8 cellular contexts compared by ENCODE assay signal in genomic region chr9:105425817-105426433, GRCh38. TPM values are rescaled to one million over a fixed set of nuclear protein-coding genes. Genes with fewer than 3 reads are reported as not detected.
DNase-seq lines count a peak whose midpoint lies in the region; ATAC-seq, FAIRE-seq and TF ChIP-seq lines count a peak whose summit lies in the region.

No MANE protein-coding gene starts in this region.

- no peaks in the 10 kb centered on the region for H3K27me3 Mint-ChIP-seq in astrocyte (ENCODE audit: low read depth, unreplicated experiment)
- peaks cover 10% of the 10 kb centered on the region for H3K27me3 Mint-ChIP-seq in activated T-helper 2 cell treated with anti-CD3 and anti-CD28 coated beads, Interferon-gamma antibody, Interleukin-2, Interleukin-4, amounts not matched to agents 10 μg/mL and 5 μg/mL and 100 μg/mL, durations not matched to agents 14 hours and 24 hours and 36 hours (ENCODE audit: low read depth)
- H3K27me3 Mint-ChIP-seq in CD8-positive, alpha-beta memory T cell = peaks cover 7 to 11% of the 10 kb centered on the region in 2 donors

- H3K9me3 ChIP-seq in astrocyte (ENCODE audit: insufficient read depth, low read depth, low read length) = no peaks in the 10 kb centered on the region
- no peaks in the 10 kb centered on the region for H3K9me3 ChIP-seq in mucosa of descending colon
- H3K9me3 ChIP-seq in CD8-positive, alpha-beta memory T cell (ENCODE audit: low read length) = no peaks in the 10 kb centered on the region

- H3K27ac Mint-ChIP-seq in astrocyte (ENCODE audit: unreplicated experiment) = no peak overlapping the region
- H3K27ac Mint-ChIP-seq in activated T-helper 2 cell treated with anti-CD3 and anti-CD28 coated beads, Interferon-gamma antibody, Interleukin-2, Interleukin-4, amounts not matched to agents 10 μg/mL and 5 μg/mL and 100 μg/mL, durations not matched to agents 14 hours and 24 hours and 36 hours = no peak overlapping the region
- no peak overlapping the region for H3K27ac Mint-ChIP-seq in CD8-positive, alpha-beta memory T cell

- no peaks in the 10 kb centered on the region for H3K36me3 Mint-ChIP-seq in astrocyte (ENCODE audit: low read depth, unreplicated experiment)
- no peaks in the 10 kb centered on the region for H3K36me3 Mint-ChIP-seq in activated T-helper 2 cell treated with anti-CD3 and anti-CD28 coated beads, Interferon-gamma antibody, Interleukin-2, Interleukin-4, amounts not matched to agents 10 μg/mL and 5 μg/mL and 100 μg/mL, durations not matched to agents 14 hours and 24 hours and 36 hours (ENCODE audit: low read depth)
- no peaks in the 10 kb centered on the region for H3K36me3 Mint-ChIP-seq in CD8-positive, alpha-beta memory T cell

- no peaks in the 10 kb centered on the region for H3K27me3 ChIP-seq in astrocyte (ENCODE audit: insufficient read depth, low read length)
- no peaks in the 10 kb centered on the region for H3K27me3 ChIP-seq in CD8-positive, alpha-beta memory T cell (ENCODE audit: insufficient read depth, low read length, poor library complexity, severe bottlenecking)

- no peak overlapping the region for H3K9ac ChIP-seq in astrocyte (ENCODE audit: low read length)

- H3K4me3 ChIP-seq in astrocyte (ENCODE audit: insufficient read depth, low read depth, low read length) (no peak overlapping the region), mucosa of descending colon (no peak overlapping the region)
- no peak overlapping the region for H3K4me3 ChIP-seq in CD8-positive, alpha-beta memory T cell (ENCODE audit: low read length)

- H3K4me3 Mint-ChIP-seq in astrocyte (ENCODE audit: unreplicated experiment) = no peak overlapping the region
- no peak overlapping the region for H3K4me3 Mint-ChIP-seq in activated T-helper 2 cell treated with anti-CD3 and anti-CD28 coated beads, Interferon-gamma antibody, Interleukin-2, Interleukin-4, amounts not matched to agents 10 μg/mL and 5 μg/mL and 100 μg/mL, durations not matched to agents 14 hours and 24 hours and 36 hours (ENCODE audit: low read depth)
- H3K4me3 Mint-ChIP-seq in CD8-positive, alpha-beta memory T cell = no peak overlapping the region

- no peak for FAIRE-seq in astrocyte (lab: Jason Lieb, UNC)

- POLR2A ChIA-PET in CD8-positive, alpha-beta memory T cell (lab: Charles Lee) = no interaction called here

- no peaks in the 10 kb centered on the region for H3K4me1 Mint-ChIP-seq in astrocyte (ENCODE audit: low read depth, unreplicated experiment)
- peaks cover 2% of the 10 kb centered on the region for H3K4me1 Mint-ChIP-seq in activated T-helper 2 cell treated with anti-CD3 and anti-CD28 coated beads, Interferon-gamma antibody, Interleukin-2, Interleukin-4, amounts not matched to agents 10 μg/mL and 5 μg/mL and 100 μg/mL, durations not matched to agents 14 hours and 24 hours and 36 hours (ENCODE audit: low read depth)
- H3K4me1 Mint-ChIP-seq in CD8-positive, alpha-beta memory T cell = no peaks in the 10 kb centered on the region

- H3K4me1 ChIP-seq in astrocyte (ENCODE audit: insufficient read depth, low read length) (no peaks in the 10 kb centered on the region), mucosa of descending colon (ENCODE audit: low read depth) (no peaks in the 10 kb centered on the region)
- no peaks in the 10 kb centered on the region for H3K4me1 ChIP-seq in CD8-positive, alpha-beta memory T cell (ENCODE audit: insufficient read depth, low read length)

- no peak overlapping the region for H3K27ac ChIP-seq in astrocyte (ENCODE audit: low read depth, low read length)
- H3K27ac ChIP-seq in CD8-positive, alpha-beta memory T cell (ENCODE audit: low read depth, low read length) = no peak overlapping the region

- H4K20me1 ChIP-seq in astrocyte (ENCODE audit: insufficient read depth, low read length) = no peaks in the 10 kb centered on the region

- DNase-seq in SIG-M5 treated with dmso at 0.1 percent for 504 hours (lab: John Stamatoyannopoulos, UW; ENCODE audit: unreplicated experiment) (peak; percentile 22), SIG-M5 (lab: John Stamatoyannopoulos, UW) (no peak), astrocyte (ENCODE audit: low read depth) (no peak), mucosa of descending colon (no peak), NCI-H774 (lab: John Stamatoyannopoulos, UW) (no peak)
- DNase-seq in activated T-helper 2 cell treated with anti-CD3 and anti-CD28 coated beads, Interferon-gamma antibody, Interleukin-2, Interleukin-4, amounts not matched to agents 10 μg/mL and 5 μg/mL and 100 μg/mL, durations not matched to agents 14 hours and 24 hours and 36 hours (ENCODE audit: low spot score) = no peak
- DNase-seq in CD8-positive, alpha-beta memory T cell = no peak

- H3K36me3 ChIP-seq in astrocyte (ENCODE audit: insufficient read depth, low read length) (no peaks in the 10 kb centered on the region), mucosa of descending colon (ENCODE audit: low read depth) (no peaks in the 10 kb centered on the region)
- H3K36me3 ChIP-seq in CD8-positive, alpha-beta memory T cell (ENCODE audit: insufficient read depth, low read length) = no peaks in the 10 kb centered on the region

- no peaks in the 10 kb centered on the region for H3K9me3 Mint-ChIP-seq in astrocyte (ENCODE audit: unreplicated experiment)
- no peaks in the 10 kb centered on the region for H3K9me3 Mint-ChIP-seq in activated T-helper 2 cell treated with anti-CD3 and anti-CD28 coated beads, Interferon-gamma antibody, Interleukin-2, Interleukin-4, amounts not matched to agents 10 μg/mL and 5 μg/mL and 100 μg/mL, durations not matched to agents 14 hours and 24 hours and 36 hours
- no peaks in the 10 kb centered on the region for H3K9me3 Mint-ChIP-seq in CD8-positive, alpha-beta memory T cell

- CTCF ChIA-PET in CD8-positive, alpha-beta memory T cell (lab: Charles Lee) = interaction anchor here (0.6 kb wide), 1 partner anchor 499 kb away, joined by 3 read pairs; no protein-coding TSS in a partner anchor

- no peaks in the 10 kb centered on the region for H3K79me2 ChIP-seq in astrocyte (ENCODE audit: insufficient read depth, low read length)

- peak; percentile 75 for ATAC-seq in HG03460 (IDR thresholded peaks at IDR 0.05; ENCODE audit: unreplicated experiment)
- ATAC-seq in mucosa of descending colon = peak; percentile 64

- H3K4me2 ChIP-seq in astrocyte (ENCODE audit: low read length) = no peak overlapping the region

- intact Hi-C loops in mucosa of descending colon (cut with DNase I, micrococcal nuclease) = no loop called here
- intact Hi-C loops in activated T-helper 2 cell treated with anti-CD3 and anti-CD28 coated beads, Interferon-gamma antibody, Interleukin-2, Interleukin-4, amounts not matched to agents 10 μg/mL and 5 μg/mL and 100 μg/mL, durations not matched to agents 14 hours and 24 hours and 36 hours (cut with micrococcal nuclease) = loop anchor here (5.0 kb wide), 1 partner anchor 291 kb away; no protein-coding TSS in a partner anchor

- TF ChIP-seq CTCF in astrocyte (IDR thresholded peaks at IDR 0.05; ENCODE audit: insufficient read depth, low read depth, low read length) = peak; percentile 55
- TF ChIP-seq CTCF in mucosa of descending colon (IDR thresholded peaks at IDR 0.05) = no peak

- no peak overlapping the region for H2AFZ ChIP-seq in astrocyte (ENCODE audit: low read depth, low read length)

RNA-seq across cellular contexts. Expression of gene FSD1L, which starts 21.9 kb away (rescaled TPM):
- 4.7 and 7.0 TPM in 2 replicates for total RNA-seq in astrocyte
- total RNA-seq in mucosa of descending colon = 1 to 10 TPM; 7.8 to 9.9 (median 9.9) TPM
- 3.2 and 3.7 TPM in 2 replicates for total RNA-seq in activated T-helper 2 cell treated with anti-CD3 and anti-CD28 coated beads, Interferon-gamma antibody, Interleukin-2, Interleukin-4, amounts not matched to agents 10 μg/mL and 5 μg/mL and 100 μg/mL, durations not matched to agents 14 hours and 24 hours and 36 hours
- total RNA-seq in CD8-positive, alpha-beta memory T cell = 1 to 10 TPM; 3.8 to 4.3 TPM
- polyA plus RNA-seq in CD8-positive, alpha-beta memory T cell = 0.53 TPM
